In the genomic region with DNA sequence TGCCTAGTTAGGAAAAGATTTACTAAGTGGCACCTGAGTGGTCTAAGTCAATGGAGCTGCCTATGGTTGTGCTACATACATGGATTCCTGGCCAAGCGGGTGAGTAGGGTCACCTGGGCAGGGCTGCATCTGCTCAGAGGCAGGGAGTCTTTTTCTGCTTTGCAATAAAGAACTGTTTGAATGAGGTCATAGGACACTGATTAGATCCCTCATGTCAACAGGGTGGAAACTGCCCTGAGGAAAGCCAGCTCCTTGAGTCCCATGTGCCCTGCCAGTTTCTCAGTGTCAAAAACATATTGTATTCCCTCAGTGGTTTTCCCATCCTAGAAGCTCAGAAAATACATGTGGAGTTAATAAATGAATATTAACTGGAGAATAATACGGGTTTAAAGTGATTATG, we compare ENCODE assay signal across 17 cellular contexts. TPM values are rescaled to one million over a fixed set of nuclear protein-coding genes. Genes with fewer than 3 reads are reported as not detected.
"Had no signal": no experiment of that assay in that cellular context is flagged by ENCODE, and none has a peak within 500 bp of the region (broad histone marks: within the 10 kb centered on the region; RNA-seq: fewer than 3 reads in every experiment).

No MANE protein-coding gene starts in this region.

- H3K36me3 ChIP-seq: adrenal gland, cardiac muscle cell, gastrocnemius medialis, upper lobe of left lung had no signal

- H3K4me3 ChIP-seq: adrenal gland, cardiac muscle cell, gastrocnemius medialis, skin epidermis, upper lobe of left lung had no signal

- FAIRE-seq: kidney, TTC549 had no signal

- DNase-seq: activated CD4-positive, alpha-beta memory T cell treated with anti-CD3 and anti-CD28 coated beads, Interleukin-2, amount 10 ng/mL, durations not matched to agents 7 days and 5 days; activated CD4-positive, alpha-beta T cell treated with anti-CD3 and anti-CD28 coated beads for 4 hours; activated effector memory CD4-positive, alpha-beta T cell treated with Interleukin-2 at 50 U/mL for 16 hours; activated T-cell treated with anti-CD3 and anti-CD28 coated beads, Interleukin-2, amount 50 U/mL, for 4 hours; gastrocnemius medialis; kidney; nephron progenitor cell; occipital lobe; stimulated activated CD4-positive, alpha-beta T cell treated with anti-CD3 and anti-CD28 coated beads, Interleukin-4, amount 100 ng/mL, for 24 hours; stimulated activated naive CD4-positive, alpha-beta T cell treated with Interleukin-2 at 50 U/mL for 16 hours; T-helper 2 cell; upper lobe of left lung had no signal

- ATAC-seq: activated T-cell treated with anti-CD3 and anti-CD28 coated beads, Interleukin-2, amount 50 U/mL, for 4 hours; gastrocnemius medialis; WTC11 had no signal

- H3K9me3 ChIP-seq: adrenal gland, gastrocnemius medialis, upper lobe of left lung had no signal

- H3K27ac ChIP-seq: adrenal gland, cardiac muscle cell, gastrocnemius medialis, skin epidermis, upper lobe of left lung had no signal

RNA-seq across cellular contexts. Expression of a gene that starts 4.6 kb away (rescaled TPM):
- polyA plus RNA-seq: cardiac muscle cell had no signal

RNA-seq across cellular contexts. Expression of a gene that starts 31.1 kb away (rescaled TPM):
- total RNA-seq: activated CD4-positive, alpha-beta memory T cell treated with anti-CD3 and anti-CD28 coated beads, Interleukin-2, amount 10 ng/mL, durations not matched to agents 7 days and 5 days; activated T-cell treated with anti-CD3 and anti-CD28 coated beads, Interleukin-2, amount 50 U/mL, for 4 hours had no signal
